Comparison of ENCODE assay signal across 10 cellular contexts in genomic region chr11:14972581-14973490, GRCh38. TPM values are rescaled to one million over a fixed set of nuclear protein-coding genes. Genes with fewer than 3 reads are reported as not detected.
A peak's percentile ranks its signal among the peaks of the same experiment; 100 is the strongest.
DNase-seq lines count a peak whose midpoint lies in the region; ATAC-seq and TF ChIP-seq lines count a peak whose summit lies in the region.
"Had no signal": no experiment of that assay in that cellular context is flagged by ENCODE, and none has a peak within 500 bp of the region (broad histone marks: within the 10 kb centered on the region; RNA-seq: fewer than 3 reads in every experiment).

No MANE protein-coding gene starts in this region.

- peaks cover 0 to 6% of the 10 kb centered on the region in 2 donors for H3K36me3 Mint-ChIP-seq in activated naive CD4-positive, alpha-beta T cell treated with anti-CD3 and anti-CD28 coated beads, Interleukin-2, amount 50 U/mL, for 72 hours
- H3K36me3 Mint-ChIP-seq in natural killer cell treated with Interleukin-12 subunit alpha and Interleukin-12 subunit beta and Interleukin-15 and Interleukin-18, amount 100 ng/mL, for 72 hours: no peaks in the 10 kb centered on the region

- no peak overlapping the region for H3K27ac Mint-ChIP-seq in activated naive CD4-positive, alpha-beta T cell treated with anti-CD3 and anti-CD28 coated beads, Interleukin-2, amount 50 U/mL, for 72 hours
- H3K27ac Mint-ChIP-seq in natural killer cell treated with Interleukin-12 subunit alpha and Interleukin-12 subunit beta and Interleukin-15 and Interleukin-18, amount 100 ng/mL, for 72 hours: no peak overlapping the region

- peak; percentile 8 to 29 for ATAC-seq in activated naive CD4-positive, alpha-beta T cell treated with anti-CD3 and anti-CD28 coated beads, Interleukin-2, amount 50 U/mL, for 72 hours
- peak in 1 of 2 donors; percentile 29 for ATAC-seq in natural killer cell treated with Interleukin-12 subunit alpha and Interleukin-12 subunit beta and Interleukin-15 and Interleukin-18, amount 100 ng/mL, for 72 hours
- ATAC-seq in GM21423 (IDR thresholded peaks at IDR 0.05; ENCODE audit: unreplicated experiment) (no peak), GM21447 (IDR thresholded peaks at IDR 0.05; ENCODE audit: unreplicated experiment) (no peak)

- no peak for TF ChIP-seq EP300 in esophagus muscularis mucosa (IDR thresholded peaks at IDR 0.05)

- peak overlapping the region; percentile 67 for H3K4me3 Mint-ChIP-seq in natural killer cell treated with Interleukin-12 subunit alpha and Interleukin-12 subunit beta and Interleukin-15 and Interleukin-18, amount 100 ng/mL, for 72 hours

- peak overlapping the region; percentile 56 for H3K4me3 ChIP-seq in HUES6 (ENCODE audit: low read depth, low read length)
- H3K4me3 ChIP-seq in testis: no peak overlapping the region
- peak overlapping the region in 1 of 4 donors; percentile 37 for H3K4me3 ChIP-seq in esophagus muscularis mucosa

- no peak overlapping the region for H3K27ac ChIP-seq in HUES6 (ENCODE audit: low read depth, low read length)
- no peak overlapping the region for H3K27ac ChIP-seq in testis
- no peak overlapping the region for H3K27ac ChIP-seq in esophagus muscularis mucosa (replicated peaks in 1 of 4)
- H3K27ac ChIP-seq: VCaP had no signal

- H3K4me1 ChIP-seq in HUES6 (ENCODE audit: control insufficient read depth, insufficient read depth, low read length) (peaks cover 25% of the 10 kb centered on the region), testis (peaks cover 25% of the 10 kb centered on the region), esophagus muscularis mucosa (peaks cover 22 to 40% (median 37%) of the 10 kb centered on the region in 4 donors)

- peak; percentile 95 for DNase-seq in DMS53 treated with DMSO at 0.1 percent for 48 hours (lab: John Stamatoyannopoulos, UW; ENCODE audit: unreplicated experiment)
- no peak for DNase-seq in activated naive CD4-positive, alpha-beta T cell treated with anti-CD3 and anti-CD28 coated beads, Interleukin-2, amount 50 U/mL, for 72 hours (ENCODE audit: low spot score in 2 of 2)
- no peak for DNase-seq in natural killer cell treated with Interleukin-12 subunit alpha and Interleukin-12 subunit beta and Interleukin-15 and Interleukin-18, amount 100 ng/mL, for 72 hours (ENCODE audit: low spot score)
- no peak for DNase-seq in testis
- no peak for DNase-seq in esophagus muscularis mucosa (ENCODE audit: extremely low spot score)
- DNase-seq: hypothalamus had no signal

- TF ChIP-seq POLR2A in testis (IDR thresholded peaks at IDR 0.05) (no peak), esophagus muscularis mucosa (IDR thresholded peaks at IDR 0.05; ENCODE audit: low read depth) (no peak)

- H3K36me3 ChIP-seq in HUES6 (ENCODE audit: control insufficient read depth, insufficient read depth, low read length): no peaks in the 10 kb centered on the region
- no peaks in the 10 kb centered on the region for H3K36me3 ChIP-seq in testis (ENCODE audit: low read depth, missing control alignments)
- H3K36me3 ChIP-seq in esophagus muscularis mucosa: no peaks in the 10 kb centered on the region

- H3K27me3 ChIP-seq in HUES6 (ENCODE audit: control insufficient read depth, insufficient read depth, low read length): peaks cover 99% of the 10 kb centered on the region
- no peaks in the 10 kb centered on the region for H3K27me3 ChIP-seq in testis
- H3K27me3 ChIP-seq in esophagus muscularis mucosa: peaks cover 0 to 99% (median 40%) of the 10 kb centered on the region in 4 donors

- 4 to 7% methylated on average over 13 to 22 of the region's 22 CpGs for WGBS in testis, 2 donors
- WGBS in esophagus muscularis mucosa: 16% methylated on average over 19 of the region's 22 CpGs

- peaks cover 62 to 67% of the 10 kb centered on the region in 2 donors for H3K27me3 Mint-ChIP-seq in natural killer cell treated with Interleukin-12 subunit alpha and Interleukin-12 subunit beta and Interleukin-15 and Interleukin-18, amount 100 ng/mL, for 72 hours

- intact Hi-C loops in testis (cut with DNase I; ENCODE audit: low total_unique reads) (no loop called here), esophagus muscularis mucosa (cut with DNase I) (no loop called here)

- H3K9ac ChIP-seq in HUES6 (ENCODE audit: low read length): no peak overlapping the region

- no peaks in the 10 kb centered on the region for H3K9me3 Mint-ChIP-seq in activated naive CD4-positive, alpha-beta T cell treated with anti-CD3 and anti-CD28 coated beads, Interleukin-2, amount 50 U/mL, for 72 hours
- H3K9me3 Mint-ChIP-seq in natural killer cell treated with Interleukin-12 subunit alpha and Interleukin-12 subunit beta and Interleukin-15 and Interleukin-18, amount 100 ng/mL, for 72 hours: no peaks in the 10 kb centered on the region

- no peak for TF ChIP-seq CTCF in testis (IDR thresholded peaks at IDR 0.05)
- TF ChIP-seq CTCF in esophagus muscularis mucosa (IDR thresholded peaks at IDR 0.05): no peak

- H3K4me1 Mint-ChIP-seq in natural killer cell treated with Interleukin-12 subunit alpha and Interleukin-12 subunit beta and Interleukin-15 and Interleukin-18, amount 100 ng/mL, for 72 hours (ENCODE audit: low read depth in 2 of 2): peaks cover 21 to 24% of the 10 kb centered on the region in 2 donors

- no peaks in the 10 kb centered on the region for H3K9me3 ChIP-seq in HUES6 (ENCODE audit: control insufficient read depth, insufficient read depth, low read depth, low read length)
- no peaks in the 10 kb centered on the region for H3K9me3 ChIP-seq in testis
- no peaks in the 10 kb centered on the region for H3K9me3 ChIP-seq in esophagus muscularis mucosa

RNA-seq across cellular contexts. Expression of gene CALCA, which starts 0.7 kb away (rescaled TPM):
- not detected for total RNA-seq in activated naive CD4-positive, alpha-beta T cell treated with anti-CD3 and anti-CD28 coated beads, Interleukin-2, amount 50 U/mL, for 72 hours
- total RNA-seq in natural killer cell treated with Interleukin-12 subunit alpha and Interleukin-12 subunit beta and Interleukin-15 and Interleukin-18, amount 100 ng/mL, for 72 hours: not detected
- total RNA-seq in testis: not detected
- not detected for polyA plus RNA-seq in testis (ENCODE audit: insufficient read depth, low read depth, low replicate concordance)
- not detected for total RNA-seq in esophagus muscularis mucosa

Comparison
In these comparisons a context has a peak if more than half of its experiments do, and no peak if none do; other contexts are left out.
1. ATAC-seq: peak in activated naive CD4-positive, alpha-beta T cell treated with anti-CD3 and anti-CD28 coated beads, Interleukin-2, amount 50 U/mL, for 72 hours (2 of 2); none in GM21423 (single experiment) and GM21447 (single experiment).